In the genomic region with DNA sequence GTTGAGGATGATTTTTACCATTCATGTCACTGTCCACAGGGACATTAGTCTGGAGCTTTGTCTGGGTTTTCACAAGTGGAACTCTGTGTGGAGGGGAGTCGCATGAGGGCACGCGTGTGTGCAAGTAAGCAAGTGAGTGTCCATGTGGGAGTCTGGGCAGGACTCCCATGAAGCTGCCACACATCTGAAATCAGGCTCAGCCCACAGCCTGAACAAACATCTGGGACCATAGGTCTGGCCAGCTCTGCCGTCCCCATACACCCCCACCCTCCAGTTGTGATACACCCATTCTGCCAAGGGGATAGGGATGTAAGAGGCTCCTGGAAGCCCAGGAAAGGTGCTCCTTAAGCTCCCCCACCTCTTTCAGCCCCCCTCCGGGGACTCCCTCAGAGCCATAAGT, we compare ENCODE assay signal across 22 cellular contexts.
"Had no signal": no experiment of that assay in that cellular context is flagged by ENCODE, and none has a peak within 500 bp of the region (broad histone marks: within the 10 kb centered on the region; RNA-seq: fewer than 3 reads in every experiment).

No MANE protein-coding gene starts in this region.

- H3K27me3 ChIP-seq: breast epithelium, upper lobe of left lung, vagina had no signal

- ATAC-seq: esophagus mucosa; heart right ventricle; right cardiac atrium; stimulated activated naive CD8-positive, alpha-beta T cell treated with anti-CD3 and anti-CD28 coated beads, Interleukin-15, amount 100 ng/mL, for 72 hours had no signal

- DNase-seq: activated B cell treated with CpG ODN at 0.5 μM for 24 hours; activated CD8-positive, alpha-beta memory T cell treated with anti-CD3 and anti-CD28 coated beads, Interleukin-2, amount 50 U/mL, for 4 hours; activated gamma-delta T cell; activated naive CD4-positive, alpha-beta T cell treated with anti-CD3 and anti-CD28 coated beads, Interleukin-2, amount 50 U/mL, for 16 hours; activated T-cell treated with anti-CD3 and anti-CD28 coated beads, Interleukin-2, amount 50 U/mL, for 24 hours; amniotic stem cell; central memory CD4-positive, alpha-beta T cell; endodermal cell; foreskin melanocyte; heart right ventricle; left ventricle myocardium inferior; naive B cell; right cardiac atrium; stimulated activated CD4-positive, alpha-beta T cell treated with anti-CD3 and anti-CD28 coated beads, Interleukin-4, amount 100 ng/mL, for 1 hour; stimulated activated naive CD8-positive, alpha-beta T cell treated with anti-CD3 and anti-CD28 coated beads, Interleukin-15, amount 100 ng/mL, for 72 hours; substantia nigra; upper lobe of left lung had no signal

- H3K27ac Mint-ChIP-seq: activated T-cell treated with anti-CD3 and anti-CD28 coated beads, Interleukin-2, amount 50 U/mL, for 24 hours; dendritic cell treated with granulocyte-macrophage colony-stimulating factor and Interleukin-4, amounts not matched to agents 40 ng/mL and 50 ng/mL, for 4 days; endodermal cell had no signal

- H3K9me3 Mint-ChIP-seq: activated B cell treated with CpG ODN at 0.5 μM for 24 hours; activated T-cell treated with anti-CD3 and anti-CD28 coated beads, Interleukin-2, amount 50 U/mL, for 24 hours; dendritic cell treated with granulocyte-macrophage colony-stimulating factor and Interleukin-4, amounts not matched to agents 40 ng/mL and 50 ng/mL, for 4 days; endodermal cell; naive B cell; stimulated activated naive CD8-positive, alpha-beta T cell treated with anti-CD3 and anti-CD28 coated beads, Interleukin-15, amount 100 ng/mL, for 72 hours had no signal

- H3K4me3 Mint-ChIP-seq: activated B cell treated with CpG ODN at 0.5 μM for 24 hours; activated T-cell treated with anti-CD3 and anti-CD28 coated beads, Interleukin-2, amount 50 U/mL, for 24 hours; dendritic cell treated with granulocyte-macrophage colony-stimulating factor and Interleukin-4, amounts not matched to agents 40 ng/mL and 50 ng/mL, for 4 days; endodermal cell; stimulated activated naive CD8-positive, alpha-beta T cell treated with anti-CD3 and anti-CD28 coated beads, Interleukin-15, amount 100 ng/mL, for 72 hours had no signal

- H3K36me3 ChIP-seq: breast epithelium, heart right ventricle, left ventricle myocardium inferior, upper lobe of left lung, vagina had no signal

- H3K27ac ChIP-seq: breast epithelium, heart right ventricle, left ventricle myocardium inferior, upper lobe of left lung, vagina had no signal

- H3K4me3 ChIP-seq: heart right ventricle, left ventricle myocardium inferior, lung, upper lobe of left lung, vagina had no signal

- H3K9me3 ChIP-seq: breast epithelium, heart right ventricle, left ventricle myocardium inferior, upper lobe of left lung, vagina had no signal

- H3K36me3 Mint-ChIP-seq: naive B cell had no signal
